In genomic region chr4:141573678-141574077, GRCh38 we compare ENCODE assay signal across 21 cellular contexts.
DNase-seq lines count a peak whose midpoint lies in the region; ATAC-seq, FAIRE-seq and TF ChIP-seq lines count a peak whose summit lies in the region.
"Had no signal": no experiment of that assay in that cellular context is flagged by ENCODE, and none has a peak within 500 bp of the region (broad histone marks: within the 10 kb centered on the region; RNA-seq: fewer than 3 reads in every experiment).

No MANE protein-coding gene starts in this region.

- in situ Hi-C loops in GM12878 (cut with MboI), result no loop called here

- POLR2A ChIA-PET in A549 (lab: Yijun Ruan, JAX), result no interaction called here
- POLR2A ChIA-PET in GM12878 (lab: Charles Lee), result no interaction called here

- SMC1A ChIA-PET in GM12878 (lab: Charles Lee; ENCODE audit: uncharacterized antibody, unreplicated experiment), result interaction anchor here (0.7 to 1.8 kb wide), 2 partner anchors 138 to 1929 kb away, joined by 4 read pairs; no protein-coding TSS in a partner anchor

- DNase-seq in A549 (ENCODE audit: low read depth in 1 of 2, low spot score in 1 of 2) (no peak), GM12878 (ENCODE audit: low read depth, low spot score) (no peak), CD1c-positive myeloid dendritic cell (ENCODE audit: extremely low spot score) (no peak)
- DNase-seq: ACHN; BE2C; C1 segment of cervical spinal cord; Caco-2; Calu3; CD4-positive, alpha-beta T cell; CD8-positive, alpha-beta T cell; DND-41; GF-D8 had no signal

- H3K27me3 ChIP-seq in GM12878 (replicated peaks in 1 of 2; ENCODE audit: control insufficient read depth in 2 of 2, insufficient read depth in 2 of 2, low read length in 1 of 2), result no peaks in the 10 kb centered on the region
- H3K27me3 ChIP-seq: BE2C, BLaER1 had no signal

- CTCF ChIA-PET in A549 (lab: Yijun Ruan, JAX), result interaction anchor here (1.2 kb wide), 1 partner anchor 62 kb away, joined by 4 read pairs; no protein-coding TSS in a partner anchor
- CTCF ChIA-PET in GM12878 (lab: Yijun Ruan, JAX), result no interaction called here

- intact Hi-C loops in GM12878 (cut with micrococcal nuclease; ENCODE audit: unreplicated experiment), result no loop called here

- FAIRE-seq in A549 (lab: Jason Lieb, UNC) (no peak), GM12878 (lab: Jason Lieb, UNC) (no peak)
- FAIRE-seq: D721Med, G401.6, GM12892 had no signal

- no peak for TF ChIP-seq CTCF in A549 (IDR thresholded peaks at IDR 0.05)
- no peak for TF ChIP-seq CTCF in GM12878 (IDR thresholded peaks at IDR 0.05 in 2 of 3, conservative IDR thresholded peaks at IDR 0.05 in 1 of 3; ENCODE audit: control insufficient read depth in 2 of 3, extremely low read depth in 1 of 3, insufficient read depth in 1 of 3, low read depth in 3 of 3, low read length in 3 of 3)

- BruUV-seq in GM12878 (replicated peaks; lab: Mats Ljungman, UMichigan), result no TSS peak

- H3K27ac ChIP-seq in A549 (peak overlapping the region; percentile 8 to 76; a peak in 4 of 6 replicates), GM12878 (ENCODE audit: control insufficient read depth, insufficient read depth) (no peak overlapping the region)
- H3K27ac ChIP-seq: 22Rv1, BLaER1 had no signal

- no peaks in the 10 kb centered on the region for H4K20me1 ChIP-seq in GM12878 (ENCODE audit: control insufficient read depth, insufficient read depth)
- H4K20me1 ChIP-seq: BLaER1 had no signal

- H3K4me3 ChIP-seq in A549 (no peak overlapping the region), GM12878 (no peak overlapping the region)
- H3K4me3 ChIP-seq: BLaER1 had no signal

- H3K4me2 ChIP-seq in A549 (no peak overlapping the region), GM12878 (ENCODE audit: control insufficient read depth, insufficient read depth) (no peak overlapping the region)
- H3K4me2 ChIP-seq: BLaER1 had no signal

- H2AFZ ChIP-seq in GM12878 (ENCODE audit: control insufficient read depth, low read depth, low read length), result no peak overlapping the region

- no peak for TF ChIP-seq EP300 in A549 (IDR thresholded peaks at IDR 0.05)
- no peak for TF ChIP-seq EP300 in GM12878 (IDR thresholded peaks at IDR 0.05; ENCODE audit: borderline replicate concordance in 1 of 2, control insufficient read depth in 1 of 2, low read depth in 2 of 2, low read length in 2 of 2)

- no peak overlapping the region for H3K9ac ChIP-seq in GM12878 (ENCODE audit: control insufficient read depth, insufficient read depth, low read length)
- H3K9ac ChIP-seq: BLaER1 had no signal

- no peaks in the 10 kb centered on the region for H3K79me2 ChIP-seq in GM12878 (ENCODE audit: control insufficient read depth, insufficient read depth, low read length)

- no peak for TF ChIP-seq RAD21 in A549 (conservative IDR thresholded peaks at IDR 0.05 in 1 of 2, IDR thresholded peaks at IDR 0.05 in 1 of 2)
- TF ChIP-seq RAD21 in GM12878 (IDR thresholded peaks at IDR 0.05; ENCODE audit: insufficient read depth, low read depth, low read length), result no peak

- no peaks in the 10 kb centered on the region for H3K36me3 ChIP-seq in GM12878 (ENCODE audit: control insufficient read depth in 2 of 2, insufficient read depth in 2 of 2, low read length in 1 of 2)
- H3K36me3 ChIP-seq: BE2C, BLaER1 had no signal

- ATAC-seq in A549 (no peak), GM18907 (IDR thresholded peaks at IDR 0.05; ENCODE audit: unreplicated experiment) (peak; percentile 49), HG02884 (IDR thresholded peaks at IDR 0.05; ENCODE audit: unreplicated experiment) (peak; percentile 46), GM12878 (no peak), HG03342 (IDR thresholded peaks at IDR 0.05; ENCODE audit: unreplicated experiment) (no peak), HG03520 (IDR thresholded peaks at IDR 0.05; ENCODE audit: unreplicated experiment) (no peak)
- ATAC-seq: CD8-positive, alpha-beta T cell had no signal

- TF ChIP-seq POLR2A in A549 (IDR thresholded peaks at IDR 0.05; ENCODE audit: low read length), result no peak
- no peak for TF ChIP-seq POLR2A in GM12878 (IDR thresholded peaks at IDR 0.05; ENCODE audit: low read depth, low read length)

- H3K4me1 ChIP-seq in A549, result peaks cover 49% of the 10 kb centered on the region
- no peaks in the 10 kb centered on the region for H3K4me1 ChIP-seq in GM12878 (ENCODE audit: control insufficient read depth, insufficient read depth, low read length)
- H3K4me1 ChIP-seq: BLaER1, Caco-2 had no signal

- RAD21 ChIA-PET in GM12878 (lab: Charles Lee; ENCODE audit: unreplicated experiment), result no interaction called here

- H3K9me3 ChIP-seq in A549 (peaks cover 5% of the 10 kb centered on the region; the same call in 1 of the 3 replicates), GM12878 (replicated peaks; ENCODE audit: control insufficient read depth, insufficient read depth, low read length) (no peaks in the 10 kb centered on the region)
- H3K9me3 ChIP-seq: BE2C, BLaER1, Caco-2 had no signal

TF ChIP-seq in A549, 52 proteins besides CTCF, POLR2A, EP300 and RAD21 (continues in another document):
- TF ChIP-seq BHLHE40 (IDR thresholded peaks at IDR 0.05; ENCODE audit: low read depth, low read length) (no peak), TP53 (CRISPR knock-in tag; IDR thresholded peaks at IDR 0.05) (no peak), EHMT2 (IDR thresholded peaks at IDR 0.05; ENCODE audit: low read depth) (no peak), NPAS2 (CRISPR knock-in tag; IDR thresholded peaks at IDR 0.05; ENCODE audit: borderline replicate concordance) (no peak), SMC3 (IDR thresholded peaks at IDR 0.05) (no peak), ZC3H11A (IDR thresholded peaks at IDR 0.05) (no peak), RARB (CRISPR knock-in tag; IDR thresholded peaks at IDR 0.05) (no peak), HEYL (CRISPR knock-in tag; IDR thresholded peaks at IDR 0.05) (no peak), HOXB5 (CRISPR knock-in tag; IDR thresholded peaks at IDR 0.05) (no peak), JUNB (IDR thresholded peaks at IDR 0.05) (no peak), KDM1A (IDR thresholded peaks at IDR 0.05; ENCODE audit: low read depth) (no peak), PHF8 (IDR thresholded peaks at IDR 0.05; ENCODE audit: borderline replicate concordance, low read depth) (no peak)
- TF ChIP-seq, protein P1, sequence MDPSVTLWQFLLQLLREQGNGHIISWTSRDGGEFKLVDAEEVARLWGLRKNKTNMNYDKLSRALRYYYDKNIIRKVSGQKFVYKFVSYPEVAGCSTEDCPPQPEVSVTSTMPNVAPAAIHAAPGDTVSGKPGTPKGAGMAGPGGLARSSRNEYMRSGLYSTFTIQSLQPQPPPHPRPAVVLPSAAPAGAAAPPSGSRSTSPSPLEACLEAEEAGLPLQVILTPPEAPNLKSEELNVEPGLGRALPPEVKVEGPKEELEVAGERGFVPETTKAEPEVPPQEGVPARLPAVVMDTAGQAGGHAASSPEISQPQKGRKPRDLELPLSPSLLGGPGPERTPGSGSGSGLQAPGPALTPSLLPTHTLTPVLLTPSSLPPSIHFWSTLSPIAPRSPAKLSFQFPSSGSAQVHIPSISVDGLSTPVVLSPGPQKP (IDR thresholded peaks at IDR 0.05; ENCODE audit: low read depth, low read length), result no peak

TF ChIP-seq in GM12878, 131 proteins besides CTCF, POLR2A, EP300 and RAD21:
- TF ChIP-seq POU2F2 (IDR thresholded peaks at IDR 0.05; ENCODE audit: borderline replicate concordance, low read depth, low read length), result no peak
- TF ChIP-seq RUNX3 (IDR thresholded peaks at IDR 0.05; ENCODE audit: low read length), result 0 out of 2 replicates have a peak, but pooled peaks have one; percentile 18
- no peak for TF ChIP-seq ZNF384 (IDR thresholded peaks at IDR 0.05; ENCODE audit: borderline replicate concordance, low read depth, low read length)
- TF ChIP-seq SKIL (IDR thresholded peaks at IDR 0.05; ENCODE audit: low read depth, poor library complexity, severe bottlenecking), result no peak
- TF ChIP-seq PKNOX1 (IDR thresholded peaks at IDR 0.05), result peak; percentile 54; the same call in 1 of the 2 replicates
- TF ChIP-seq HDGF (IDR thresholded peaks at IDR 0.05), result no peak
TF ChIP-seq in GM12878: peak in this region for 2.

Comparison
In these comparisons a context has a peak if more than half of its experiments do, and no peak if none do; other contexts are left out.
1. ATAC-seq: peak in GM18907 (single experiment) and HG02884 (single experiment); none in A549 (0 of 2), GM12878 (single experiment), HG03342 (single experiment) and HG03520 (single experiment).